In the genomic region with DNA sequence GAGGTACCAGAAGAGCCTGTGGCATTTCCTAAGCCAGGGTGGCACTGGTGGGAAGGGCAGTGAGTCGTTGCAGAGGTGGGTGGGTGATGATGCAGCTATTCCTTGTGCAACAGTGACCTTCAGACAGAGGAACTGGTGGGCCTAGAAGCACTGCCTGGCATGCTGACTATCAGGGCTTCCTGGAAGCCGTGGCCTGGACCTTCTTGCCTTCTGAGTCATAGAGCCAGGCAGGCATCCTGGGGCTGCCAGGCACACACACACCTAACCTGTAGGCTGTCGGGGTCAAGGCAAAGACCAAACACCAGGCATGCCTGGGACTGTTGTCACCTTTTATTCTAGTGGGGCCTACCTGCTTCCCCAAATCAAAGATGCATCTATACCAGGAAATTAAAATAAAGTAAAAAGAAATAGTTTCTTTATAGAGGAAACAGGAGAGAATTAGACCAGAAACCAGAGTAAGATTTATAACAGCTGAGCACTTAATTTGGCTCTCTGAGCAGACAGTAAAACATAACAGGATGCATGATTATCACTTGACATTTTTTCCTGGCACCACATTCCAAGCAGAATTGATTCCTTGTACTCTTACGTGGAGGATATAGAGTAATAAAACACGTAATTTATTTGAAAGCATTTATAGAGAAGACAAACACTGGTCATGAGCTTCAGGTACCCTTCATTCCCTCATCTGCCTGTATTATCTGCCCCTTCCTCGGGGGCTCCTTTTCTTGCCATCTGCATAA, we compare ENCODE assay signal across 9 cellular contexts. TPM values are rescaled to one million over a fixed set of nuclear protein-coding genes. Genes with fewer than 3 reads are reported as not detected.
DNase-seq lines count a peak whose midpoint lies in the region; ATAC-seq and TF ChIP-seq lines count a peak whose summit lies in the region.
"Had no signal": no experiment of that assay in that cellular context is flagged by ENCODE, and none has a peak within 500 bp of the region (broad histone marks: within the 10 kb centered on the region; RNA-seq: fewer than 3 reads in every experiment).

No MANE protein-coding gene starts in this region.

- TF ChIP-seq POLR2A in testis (IDR thresholded peaks at IDR 0.05) = no peak

- H3K27me3 ChIP-seq in testis = no peaks in the 10 kb centered on the region
- H3K27me3 ChIP-seq: tibial artery had no signal

- peaks cover 14% of the 10 kb centered on the region for H3K4me1 Mint-ChIP-seq in Calu3 (ENCODE audit: low read depth, unreplicated experiment)
- H3K4me1 Mint-ChIP-seq in T-helper 1 cell treated with Interleukin-12 subunit alpha and Interleukin-12 subunit beta and Interleukin-4 antibody, amounts not matched to agents 30 μg/mL and 1 μg/mL, for 36 hours (ENCODE audit: low read depth) = peaks cover 38% of the 10 kb centered on the region

- no peak overlapping the region for H3K27ac Mint-ChIP-seq in Calu3 (ENCODE audit: unreplicated experiment)
- peak overlapping the region; percentile 85 for H3K27ac Mint-ChIP-seq in T-helper 1 cell treated with Interleukin-12 subunit alpha and Interleukin-12 subunit beta and Interleukin-4 antibody, amounts not matched to agents 30 μg/mL and 1 μg/mL, for 36 hours

- no peaks in the 10 kb centered on the region for H3K36me3 ChIP-seq in testis (ENCODE audit: low read depth, missing control alignments)

- H3K4me3 ChIP-seq in skeletal muscle cell (ENCODE audit: low read depth, low read length) (no peak overlapping the region), testis (no peak overlapping the region)
- H3K4me3 ChIP-seq: tibial artery had no signal

- no TSS peak for BruUV-seq in Calu3 (replicated peaks; lab: Mats Ljungman, UMichigan)

- H3K27ac ChIP-seq in epithelial cell of prostate = peak overlapping the region; percentile 50
- no peak overlapping the region for H3K27ac ChIP-seq in testis
- H3K27ac ChIP-seq: tibial artery had no signal

- H3K4me3 Mint-ChIP-seq in Calu3 (ENCODE audit: low read depth, unreplicated experiment) = no peak overlapping the region
- no peak overlapping the region for H3K4me3 Mint-ChIP-seq in T-helper 1 cell treated with Interleukin-12 subunit alpha and Interleukin-12 subunit beta and Interleukin-4 antibody, amounts not matched to agents 30 μg/mL and 1 μg/mL, for 36 hours

- H3K4me1 ChIP-seq in testis = peaks cover 5% of the 10 kb centered on the region
- H3K4me1 ChIP-seq: tibial artery had no signal

- CTCF ChIA-PET in Calu3 (lab: Charles Lee) = no interaction called here

- H3K27me3 Mint-ChIP-seq in Calu3 (ENCODE audit: unreplicated experiment) = no peaks in the 10 kb centered on the region
- no peaks in the 10 kb centered on the region for H3K27me3 Mint-ChIP-seq in T-helper 1 cell treated with Interleukin-12 subunit alpha and Interleukin-12 subunit beta and Interleukin-4 antibody, amounts not matched to agents 30 μg/mL and 1 μg/mL, for 36 hours (ENCODE audit: low read depth)

- no peaks in the 10 kb centered on the region for H3K9me3 Mint-ChIP-seq in Calu3 (ENCODE audit: low read depth, unreplicated experiment)
- no peaks in the 10 kb centered on the region for H3K9me3 Mint-ChIP-seq in T-helper 1 cell treated with Interleukin-12 subunit alpha and Interleukin-12 subunit beta and Interleukin-4 antibody, amounts not matched to agents 30 μg/mL and 1 μg/mL, for 36 hours

- peaks cover 36% of the 10 kb centered on the region for H3K36me3 Mint-ChIP-seq in Calu3 (ENCODE audit: insufficient read depth, unreplicated experiment)
- peaks cover 63% of the 10 kb centered on the region for H3K36me3 Mint-ChIP-seq in T-helper 1 cell treated with Interleukin-12 subunit alpha and Interleukin-12 subunit beta and Interleukin-4 antibody, amounts not matched to agents 30 μg/mL and 1 μg/mL, for 36 hours (ENCODE audit: low read depth)

- 73 to 75% methylated on average over 6 of the region's 6 CpGs for whole genome bisulfite sequencing in testis, 2 donors

- intact Hi-C loops in Calu3 (cut with micrococcal nuclease; ENCODE audit: unreplicated experiment) = no loop called here
- intact Hi-C loops in testis (cut with DNase I; ENCODE audit: low total_unique reads) = no loop called here

- ATAC-seq in HG03354 (IDR thresholded peaks at IDR 0.05; ENCODE audit: poor library complexity, severe bottlenecking, unreplicated experiment) = no peak

- no peak for TF ChIP-seq CTCF in Calu3 (IDR thresholded peaks at IDR 0.05; ENCODE audit: unreplicated experiment)
- TF ChIP-seq CTCF in testis (IDR thresholded peaks at IDR 0.05) = no peak
- no peak for TF ChIP-seq CTCF in GM10266 (IDR thresholded peaks at IDR 0.05; ENCODE audit: control insufficient read depth, insufficient read depth, low read depth, missing control alignments)

- DNase-seq in Calu3 (peak; percentile 46), epithelial cell of prostate (ENCODE audit: low read depth, low spot score) (peak; percentile 31), skeletal muscle cell (ENCODE audit: low read depth) (peak; percentile 25), testis (no peak), GM10266 (ENCODE audit: extremely low spot score) (no peak), DMS79 (lab: John Stamatoyannopoulos, UW) (no peak)

- no peaks in the 10 kb centered on the region for H3K9me3 ChIP-seq in testis
- H3K9me3 ChIP-seq: tibial artery had no signal

RNA-seq across cellular contexts. Expression of a gene that starts 25.1 kb away (rescaled TPM):
- total RNA-seq in Calu3 (2022) (43.0 and 47.5 TPM in 2 replicates), testis (10 to 100 TPM; 66.5 to 82.5 TPM)
- 34.7 TPM for polyA plus RNA-seq in testis (ENCODE audit: insufficient read depth, low read depth, low replicate concordance)

RNA-seq across cellular contexts. Expression of a gene that starts 37.4 kb away (rescaled TPM):
- 34.1 and 54.0 TPM in 2 replicates for total RNA-seq in Calu3 (2022)
- 10 to 100 TPM; 19.6 to 21.3 TPM for total RNA-seq in testis
- 17.3 TPM for polyA plus RNA-seq in testis (ENCODE audit: insufficient read depth, low read depth, low replicate concordance)

Comparison
In these comparisons a context has a peak if more than half of its experiments do, and no peak if none do; other contexts are left out.
1. DNase-seq: peak in Calu3 (single experiment), epithelial cell of prostate (single experiment) and skeletal muscle cell (single experiment); none in testis (single experiment), GM10266 (single experiment) and DMS79 (single experiment).